In genomic region chr11:65651339-65651588, GRCh38 we compare ENCODE assay signal across 8 cellular contexts. TPM values are rescaled to one million over a fixed set of nuclear protein-coding genes. Genes with fewer than 3 reads are reported as not detected.
DNase-seq lines count a peak whose midpoint lies in the region; ATAC-seq and TF ChIP-seq lines count a peak whose summit lies in the region.

No MANE protein-coding gene starts in this region.

- peaks cover 23 to 61% of the 10 kb centered on the region in 2 donors for H3K36me3 Mint-ChIP-seq in CD4-positive, alpha-beta memory T cell

- H3K9me3 Mint-ChIP-seq in CD4-positive, alpha-beta memory T cell, result peaks cover 0 to 5% (median 0%) of the 10 kb centered on the region in 8 donors

- H3K4me1 Mint-ChIP-seq in CD4-positive, alpha-beta memory T cell, result peaks cover 25 to 48% (median 39%) of the 10 kb centered on the region in 4 donors

- TF ChIP-seq CTCF in prostate gland (IDR thresholded peaks at IDR 0.05) (no peak), brain microvascular endothelial cell (IDR thresholded peaks at IDR 0.05; ENCODE audit: low read depth, low read length, missing control alignments) (no peak)

- H3K4me3 Mint-ChIP-seq in CD4-positive, alpha-beta memory T cell, result peak overlapping the region in 7 of 8 donors; percentile 76 to 94 (median 83)

- CTCF ChIA-PET in CD4-positive, alpha-beta memory T cell (lab: Charles Lee; ENCODE audit: partially characterized antibody), result interaction anchor here (1.2 to 2.7 kb wide), 3 partner anchors 8 to 24 kb away, joined by 4 to 11 read pairs (median 9); partner anchors contain the start of gene RELA

- peaks cover 35% of the 10 kb centered on the region for H3K4me1 ChIP-seq in CD4-positive, alpha-beta memory T cell (ENCODE audit: insufficient read depth, low read length)
- peaks cover 5 to 46% of the 10 kb centered on the region in 2 donors for H3K4me1 ChIP-seq in esophagus (ENCODE audit: control insufficient read depth in 2 of 2, insufficient read depth in 2 of 2, low read length in 1 of 2)
- peaks cover 27% of the 10 kb centered on the region for H3K4me1 ChIP-seq in prostate gland (replicated peaks)

- in situ Hi-C loops in brain microvascular endothelial cell (cut with HindIII; ENCODE audit: low pct_ligation_motif_present, low sequenced_read_pairs), result no loop called here

- peak overlapping the region; percentile 93 to 99 (median 96) for H3K27ac Mint-ChIP-seq in CD4-positive, alpha-beta memory T cell

- no peak overlapping the region for H3K4me3 ChIP-seq in CD4-positive, alpha-beta memory T cell (ENCODE audit: low read length in 2 of 2)
- H3K4me3 ChIP-seq in SK-N-MC, result no peak overlapping the region
- no peak overlapping the region for H3K4me3 ChIP-seq in esophagus (ENCODE audit: low read depth in 1 of 2, low read length in 2 of 2)
- no peak overlapping the region for H3K4me3 ChIP-seq in prostate gland
- H3K4me3 ChIP-seq in brain microvascular endothelial cell (ENCODE audit: low read depth, low read length), result no peak overlapping the region

- intact Hi-C loops in CD4-positive, alpha-beta memory T cell (cut with micrococcal nuclease), result no loop called here
- intact Hi-C loops in prostate gland (cut with DNase I), result loop anchor here (5.0 kb wide), 1 partner anchor 34 kb away; the partner anchor contains the start of gene PCNX3

- no peak for ATAC-seq in GM19324 (IDR thresholded peaks at IDR 0.05; ENCODE audit: low FRiP score, unreplicated experiment)

- no peak for TF ChIP-seq POLR2A in prostate gland (IDR thresholded peaks at IDR 0.05)

- no peaks in the 10 kb centered on the region for H3K27me3 Mint-ChIP-seq in CD4-positive, alpha-beta memory T cell

- POLR2A ChIA-PET in CD4-positive, alpha-beta memory T cell (lab: Charles Lee; ENCODE audit: partially characterized antibody), result interaction anchor here (1.0 to 13.6 kb wide), 12 partner anchors 10 to 638 kb away, joined by 3 to 359 read pairs (median 13); partner anchors contain the start of genes FAM89B, MALAT1, MAP3K11 and NEAT1

- WGBS in esophagus, 2 donors, result 75 to 83% methylated on average over 3 of the region's 3 CpGs
- 94% methylated on average over 3 of the region's 3 CpGs for WGBS in prostate gland

- H3K27ac ChIP-seq in CD4-positive, alpha-beta memory T cell (ENCODE audit: low read depth, low read length), result peak overlapping the region; percentile 91
- H3K27ac ChIP-seq in SK-N-MC (peak overlapping the region; percentile 47; the same call in 1 of the 2 replicates), esophagus (ENCODE audit: low read depth in 2 of 2, low read length in 1 of 2) (peak overlapping the region; percentile 89 to 99), prostate gland (peak overlapping the region; percentile 96), brain microvascular endothelial cell (no peak overlapping the region)

- H3K9ac ChIP-seq in SK-N-MC (ENCODE audit: insufficient read length), result no peak overlapping the region

- DNase-seq in CD4-positive, alpha-beta memory T cell, result no peak
- DNase-seq in SK-N-MC (ENCODE audit: low read depth, low spot score) (no peak), prostate gland (ENCODE audit: low spot score) (no peak), NOMO-1 treated with dmso at 0.1 percent for 144 hours (lab: John Stamatoyannopoulos, UW; ENCODE audit: unreplicated experiment) (no peak), brain microvascular endothelial cell (no peak)
- no peak for DNase-seq in stimulated activated naive CD4-positive, alpha-beta T cell treated with Interleukin-2 at 50 U/mL for 16 hours (lab: John Stamatoyannopoulos, UW)

- H3K27me3 ChIP-seq in CD4-positive, alpha-beta memory T cell (ENCODE audit: insufficient read depth, low read length), result no peaks in the 10 kb centered on the region
- no peaks in the 10 kb centered on the region for H3K27me3 ChIP-seq in esophagus (ENCODE audit: control insufficient read depth in 1 of 2, insufficient read depth in 2 of 2, low read length in 2 of 2)
- no peaks in the 10 kb centered on the region for H3K27me3 ChIP-seq in prostate gland (replicated peaks; ENCODE audit: insufficient read depth)
- no peaks in the 10 kb centered on the region for H3K27me3 ChIP-seq in brain microvascular endothelial cell (replicated peaks)

- H3K36me3 ChIP-seq in CD4-positive, alpha-beta memory T cell (ENCODE audit: insufficient read depth, low read length), result peaks cover 47% of the 10 kb centered on the region
- H3K36me3 ChIP-seq in SK-N-MC (ENCODE audit: insufficient read depth, low read length) (peaks cover 23% of the 10 kb centered on the region), esophagus (ENCODE audit: control insufficient read depth in 2 of 2, insufficient read depth in 2 of 2, low read length in 1 of 2) (peaks cover 8 to 39% of the 10 kb centered on the region in 2 donors), prostate gland (peaks cover 0 to 21% of the 10 kb centered on the region in 2 donors), brain microvascular endothelial cell (replicated peaks) (peaks cover 40% of the 10 kb centered on the region)

- no peaks in the 10 kb centered on the region for H3K9me3 ChIP-seq in CD4-positive, alpha-beta memory T cell (ENCODE audit: control insufficient read depth in 1 of 2, low read length in 2 of 2)
- H3K9me3 ChIP-seq in SK-N-MC (ENCODE audit: low read depth, low read length) (no peaks in the 10 kb centered on the region), esophagus (ENCODE audit: control insufficient read depth in 2 of 2, insufficient read depth in 1 of 2, low read depth in 1 of 2, low read length in 1 of 2) (no peaks in the 10 kb centered on the region), prostate gland (no peaks in the 10 kb centered on the region)

RNA-seq across cellular contexts. Expression of gene RELA, which starts 11.5 kb away (rescaled TPM):
- total RNA-seq in CD4-positive, alpha-beta memory T cell, result 100 to 1,000 TPM; 170 to 173 TPM
- 10 to 100 TPM; 36.5 to 74.7 TPM for polyA plus RNA-seq in CD4-positive, alpha-beta memory T cell
- 10 to 100 TPM; 39.6 to 40.0 TPM for polyA plus RNA-seq in esophagus
- total RNA-seq in prostate gland, result 10 to 100 TPM; 51.8 to 98.4 TPM

RNA-seq across cellular contexts. Expression of gene SIPA1, which starts 13.4 kb away (rescaled TPM):
- 100 to 1,000 TPM; 150 to 169 TPM for total RNA-seq in CD4-positive, alpha-beta memory T cell
- polyA plus RNA-seq in CD4-positive, alpha-beta memory T cell, result 100 to 1,000 TPM in 1 of 2 donors, 10 to 100 TPM in 1; 50.1 to 204 TPM
- 10 to 100 TPM; 22.8 to 32.5 TPM for polyA plus RNA-seq in esophagus
- 10 to 100 TPM; 38.2 to 45.2 TPM for total RNA-seq in prostate gland

RNA-seq across cellular contexts. Expression of gene PCNX3, which starts 35.7 kb away (rescaled TPM):
- total RNA-seq in CD4-positive, alpha-beta memory T cell, result 10 to 100 TPM; 63.3 to 66.3 TPM
- 1 to 10 TPM in 1 of 2 donors, under 1 TPM in 1; 0.41 to 6.3 TPM for polyA plus RNA-seq in CD4-positive, alpha-beta memory T cell
- 10 to 100 TPM; 15.0 to 16.1 TPM for polyA plus RNA-seq in esophagus
- total RNA-seq in prostate gland, result 10 to 100 TPM; 32.0 to 67.9 TPM

RNA-seq across cellular contexts. Expression of gene MAP3K11, which starts 37.2 kb away (rescaled TPM):
- 10 to 100 TPM; 92.0 to 93.6 TPM for total RNA-seq in CD4-positive, alpha-beta memory T cell
- 10 to 100 TPM in 1 of 2 donors, 1 to 10 TPM in 1; 6.3 to 24.1 TPM for polyA plus RNA-seq in CD4-positive, alpha-beta memory T cell
- 10 to 100 TPM; 25.7 to 35.2 TPM for polyA plus RNA-seq in esophagus
- total RNA-seq in prostate gland, result 10 to 100 TPM; 42.7 to 67.9 TPM

RNA-seq across cellular contexts. Expression of gene KCNK7, which starts 55.7 kb away (rescaled TPM):
- total RNA-seq in CD4-positive, alpha-beta memory T cell, result 1 to 10 TPM; 1.6 to 2.7 TPM
- polyA plus RNA-seq in CD4-positive, alpha-beta memory T cell, result 1 to 10 TPM in 1 of 2 donors, not detected in 1; 1.2 TPM
- polyA plus RNA-seq in esophagus, result 10 to 100 TPM; 18.4 to 19.8 TPM
- under 1 TPM in 1 of 2 donors, not detected in 1; 0.74 TPM for total RNA-seq in prostate gland
